In the genomic region with DNA sequence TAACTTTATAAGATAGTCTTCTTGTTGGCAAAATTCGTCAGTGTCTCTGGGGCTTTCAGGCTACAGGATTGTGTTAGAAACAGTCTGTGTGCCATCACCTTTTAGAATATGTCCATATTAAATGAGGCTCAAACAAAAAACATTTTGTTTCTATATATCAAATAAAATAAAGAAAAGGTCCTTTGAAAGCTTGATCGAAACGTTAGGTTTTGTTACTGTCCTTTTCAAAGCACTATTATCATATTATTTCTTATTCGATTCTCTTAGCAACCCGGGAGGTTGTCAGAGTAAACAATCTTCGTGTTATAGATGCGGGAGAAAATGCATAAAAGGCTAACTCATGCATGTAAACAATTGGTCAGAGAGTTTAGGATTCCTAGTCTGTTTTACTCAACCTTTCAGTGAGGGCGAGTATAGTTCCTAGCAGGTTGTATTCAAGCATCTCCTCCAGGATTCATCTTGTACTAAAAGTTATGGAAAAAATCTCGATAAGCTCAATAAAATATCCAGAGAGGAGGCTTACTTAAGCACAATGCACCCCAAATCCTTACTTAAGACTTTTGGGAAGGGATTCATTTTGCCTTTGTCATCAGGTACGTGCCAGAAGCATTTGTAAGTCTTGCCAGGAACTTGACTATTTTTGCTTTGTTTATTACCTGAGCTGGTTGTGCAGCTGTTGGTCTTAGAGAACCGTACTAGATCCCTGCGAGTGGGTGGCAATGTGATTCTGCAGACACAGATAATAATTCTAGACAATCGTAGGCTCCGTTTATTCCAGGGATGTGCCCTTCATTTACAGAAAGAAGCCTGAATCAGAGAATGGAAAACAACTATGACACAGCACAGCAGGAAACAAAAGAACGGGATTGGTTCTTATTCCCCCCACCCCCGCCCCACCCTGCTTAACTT, we compare ENCODE assay signal across 12 cellular contexts.
DNase-seq lines count a peak whose midpoint lies in the region; ATAC-seq and TF ChIP-seq lines count a peak whose summit lies in the region.
"Had no signal": no experiment of that assay in that cellular context is flagged by ENCODE, and none has a peak within 500 bp of the region (broad histone marks: within the 10 kb centered on the region; RNA-seq: fewer than 3 reads in every experiment).

No MANE protein-coding gene starts in this region.

- H3K36me3 ChIP-seq in Panc1 (ENCODE audit: control insufficient read depth, insufficient read depth, low read length), result no peaks in the 10 kb centered on the region
- H3K36me3 ChIP-seq in rectal smooth muscle tissue (ENCODE audit: control insufficient read depth, insufficient read depth, low read length), result no peaks in the 10 kb centered on the region
- H3K36me3 ChIP-seq: thoracic aorta had no signal

- H3K4me3 ChIP-seq in Panc1 (ENCODE audit: low read depth in 2 of 2, low read length in 2 of 2), result peak overlapping the region in 1 of 2 experiments; percentile 38; a peak in 2 of 4 replicates
- peak overlapping the region; percentile 16 for H3K4me3 ChIP-seq in rectal smooth muscle tissue (ENCODE audit: low read length)
- H3K4me3 ChIP-seq: thoracic aorta had no signal

- no TSS peak for BruUV-seq in Panc1 (replicated peaks; lab: Mats Ljungman, UMichigan)

- intact Hi-C loops in Panc1 (cut with micrococcal nuclease; ENCODE audit: unreplicated experiment), result loop anchor here (10.0 kb wide), 1 partner anchor 162 kb away; no protein-coding TSS in a partner anchor

- in situ Hi-C loops in Panc1 (cut with HindIII; ENCODE audit: low pct_unique_long_range_greater_than_20kb, low sequenced_read_pairs), result no loop called here

- CTCF ChIA-PET in Panc1 (lab: Charles Lee), result interaction anchor here (0.6 kb wide), 2 partner anchors 148 to 192 kb away, joined by 3 read pairs; no protein-coding TSS in a partner anchor

- no peak overlapping the region for H3K9ac ChIP-seq in rectal smooth muscle tissue (ENCODE audit: low read length)

- no peak for TF ChIP-seq CTCF in Panc1 (IDR thresholded peaks at IDR 0.05)
- TF ChIP-seq CTCF in GM20000 (IDR thresholded peaks at IDR 0.05; ENCODE audit: extremely low read depth, missing control alignments), result no peak

- POLR2A ChIA-PET in Panc1 (lab: Charles Lee), result interaction anchor here (1.1 to 1.5 kb wide), 3 partner anchors 11 to 45 kb away, joined by 4 to 5 read pairs (median 4); no protein-coding TSS in a partner anchor

- ATAC-seq in Panc1 (peak; percentile 55), HG02970 (IDR thresholded peaks at IDR 0.05; ENCODE audit: low FRiP score, unreplicated experiment) (no peak)

- H3K27ac ChIP-seq in Panc1 (ENCODE audit: low read length) (peak overlapping the region; percentile 98), epithelial cell of prostate (peak overlapping the region; percentile 91), rectal smooth muscle tissue (ENCODE audit: low read depth, low read length) (no peak overlapping the region)
- H3K27ac ChIP-seq: dorsolateral prefrontal cortex, thoracic aorta had no signal

- TF ChIP-seq POLR2A in GM19099 (IDR thresholded peaks at IDR 0.05; ENCODE audit: extremely low read depth, insufficient read length, low read depth), result peak; percentile 42

- H3K27me3 ChIP-seq in Panc1 (ENCODE audit: control insufficient read depth, insufficient read depth, low read length) (no peaks in the 10 kb centered on the region), rectal smooth muscle tissue (ENCODE audit: control insufficient read depth, insufficient read depth, low read length) (no peaks in the 10 kb centered on the region)
- H3K27me3 ChIP-seq: dorsolateral prefrontal cortex had no signal

- DNase-seq in Panc1 (ENCODE audit: low read depth, low spot score) (peak; percentile 87), epithelial cell of prostate (ENCODE audit: low read depth, low spot score) (peak; percentile 87), GM03348 (ENCODE audit: low spot score) (no peak), GM20000 (ENCODE audit: low spot score) (no peak), SHP77 (lab: John Stamatoyannopoulos, UW) (no peak)
- DNase-seq: dorsolateral prefrontal cortex, posterior cingulate gyrus, SW 1271 had no signal

- H3K4me1 ChIP-seq in Panc1 (ENCODE audit: control insufficient read depth, insufficient read depth, low read length) (peaks cover 83% of the 10 kb centered on the region), rectal smooth muscle tissue (ENCODE audit: control insufficient read depth, insufficient read depth, low read length) (peaks cover 6% of the 10 kb centered on the region)

- H3K9me3 ChIP-seq in Panc1 (ENCODE audit: control insufficient read depth, insufficient read depth, low read depth, low read length), result no peaks in the 10 kb centered on the region
- H3K9me3 ChIP-seq: thoracic aorta had no signal

Comparison
In these comparisons a context has a peak if more than half of its experiments do, and no peak if none do; other contexts are left out.
1. DNase-seq: peak in Panc1 (single experiment) and epithelial cell of prostate (single experiment); none in GM03348 (single experiment), GM20000 (single experiment) and SHP77 (0 of 2).